8 cellular contexts compared by ENCODE assay signal in the genomic region with DNA sequence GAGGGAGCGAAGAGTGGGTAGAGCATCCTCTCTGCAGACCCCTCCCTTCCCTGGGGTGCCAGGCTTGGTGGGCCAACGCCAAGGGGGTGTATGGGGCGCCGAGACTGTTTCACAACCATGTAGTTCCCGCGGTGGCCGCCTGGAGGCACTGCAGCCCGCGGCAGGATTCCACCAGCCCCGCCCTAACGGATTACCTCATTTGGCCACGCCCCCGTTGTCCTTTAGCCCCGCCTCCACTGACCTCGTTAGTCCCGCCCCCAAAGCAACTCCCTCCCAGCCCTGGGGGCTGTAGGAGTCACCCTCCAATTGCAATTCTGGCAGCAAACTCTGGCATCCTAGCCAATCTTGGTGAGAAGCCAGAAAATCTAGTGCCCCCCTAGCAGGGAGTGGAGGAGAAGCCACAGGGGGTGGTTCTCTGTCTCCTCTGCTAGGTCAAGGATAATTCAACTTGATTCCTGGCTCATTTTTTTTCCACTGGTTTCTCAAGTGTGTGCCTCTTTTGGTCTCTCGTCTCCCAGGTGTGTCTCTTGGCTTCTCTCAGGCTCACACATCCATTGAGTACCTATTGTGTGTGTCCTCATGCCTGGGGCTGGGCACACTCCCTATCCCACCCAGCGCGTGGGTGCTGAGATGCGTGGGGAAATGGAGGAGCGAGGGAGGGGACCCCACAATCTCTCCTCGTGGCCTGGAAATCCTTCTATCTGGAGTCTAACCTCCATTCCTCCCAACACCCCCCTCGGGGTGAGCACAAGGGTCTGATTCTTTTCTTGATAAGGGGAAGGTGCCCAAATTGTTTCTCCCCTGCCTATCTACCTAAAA. TPM values are rescaled to one million over a fixed set of nuclear protein-coding genes. Genes with fewer than 3 reads are reported as not detected.
A peak's percentile ranks its signal among the peaks of the same experiment; 100 is the strongest.
DNase-seq lines count a peak whose midpoint lies in the region; ATAC-seq, FAIRE-seq and TF ChIP-seq lines count a peak whose summit lies in the region.

No MANE protein-coding gene starts in this region.

- no peak overlapping the region for H3K4me3 Mint-ChIP-seq in activated CD8-positive, alpha-beta T cell treated with anti-CD3 and anti-CD28 coated beads, Interleukin-2, amount 10 ng/mL, durations not matched to agents 7 days and 5 days

- DNase-seq in A172 (ENCODE audit: low spot score) (peak; percentile 60), GM12891 (ENCODE audit: insufficient read length, low spot score) (no peak), NCI-H69 (lab: John Stamatoyannopoulos, UW) (peak; percentile 72), medulla oblongata (ENCODE audit: extremely low spot score) (peak; percentile 85)
- peak; percentile 87 for DNase-seq in activated CD8-positive, alpha-beta T cell treated with anti-CD3 and anti-CD28 coated beads, Interleukin-2, amount 10 ng/mL, durations not matched to agents 7 days and 5 days
- peak; percentile 86 for DNase-seq in effector CD8-positive, alpha-beta T cell (lab: John Stamatoyannopoulos, UW)
- peak; percentile 84 for DNase-seq in stimulated activated CD8-positive, alpha-beta memory T cell treated with anti-CD3 and anti-CD28 coated beads, Interleukin-15, amount 100 ng/mL, for 24 hours (ENCODE audit: low read depth)

- no peaks in the 10 kb centered on the region for H3K9me3 Mint-ChIP-seq in activated CD8-positive, alpha-beta T cell treated with anti-CD3 and anti-CD28 coated beads, Interleukin-2, amount 10 ng/mL, durations not matched to agents 7 days and 5 days (ENCODE audit: insufficient read depth)

- H3K36me3 Mint-ChIP-seq in activated CD8-positive, alpha-beta T cell treated with anti-CD3 and anti-CD28 coated beads, Interleukin-2, amount 10 ng/mL, durations not matched to agents 7 days and 5 days (ENCODE audit: low read depth) = no peaks in the 10 kb centered on the region

- no peak overlapping the region for H3K27ac Mint-ChIP-seq in activated CD8-positive, alpha-beta T cell treated with anti-CD3 and anti-CD28 coated beads, Interleukin-2, amount 10 ng/mL, durations not matched to agents 7 days and 5 days

- CTCF ChIA-PET in activated CD8-positive, alpha-beta T cell treated with anti-CD3 and anti-CD28 coated beads, Interleukin-2, amount 10 ng/mL, durations not matched to agents 7 days and 5 days (lab: Charles Lee) = interaction anchor here (4.4 kb wide), 1 partner anchor 316 kb away, joined by 19 read pairs; no protein-coding TSS in a partner anchor

- peak; percentile 72 for ATAC-seq in activated CD8-positive, alpha-beta T cell treated with anti-CD3 and anti-CD28 coated beads, Interleukin-2, amount 10 ng/mL, durations not matched to agents 7 days and 5 days
- no peak for ATAC-seq in GM21723 (IDR thresholded peaks at IDR 0.05; ENCODE audit: unreplicated experiment)

- POLR2A ChIA-PET in activated CD8-positive, alpha-beta T cell treated with anti-CD3 and anti-CD28 coated beads, Interleukin-2, amount 10 ng/mL, durations not matched to agents 7 days and 5 days (lab: Charles Lee) = no interaction called here

- H3K27me3 Mint-ChIP-seq in activated CD8-positive, alpha-beta T cell treated with anti-CD3 and anti-CD28 coated beads, Interleukin-2, amount 10 ng/mL, durations not matched to agents 7 days and 5 days (ENCODE audit: low read depth) = peaks cover 41% of the 10 kb centered on the region

- FAIRE-seq in GM12891 (lab: Jason Lieb, UNC) = peak; percentile 96

- TF ChIP-seq POLR2A in GM12891 (IDR thresholded peaks at IDR 0.05; ENCODE audit: low read depth, low read length) = no peak

- peaks cover 27% of the 10 kb centered on the region for H3K4me1 Mint-ChIP-seq in activated CD8-positive, alpha-beta T cell treated with anti-CD3 and anti-CD28 coated beads, Interleukin-2, amount 10 ng/mL, durations not matched to agents 7 days and 5 days (ENCODE audit: low read depth)

TF ChIP-seq in GM12891, 5 proteins besides CTCF, POLR2A, EP300 and RAD21:
- TF ChIP-seq POLR2AphosphoS5 (IDR thresholded peaks at IDR 0.05; ENCODE audit: low read depth, low read length) = no peak
- no peak for TF ChIP-seq PAX5 (IDR thresholded peaks at IDR 0.05; ENCODE audit: insufficient read depth, low read length, severe bottlenecking)
- no peak for TF ChIP-seq SPI1 (IDR thresholded peaks at IDR 0.05; ENCODE audit: low read depth, low read length)
- no peak for TF ChIP-seq POU2F2 (IDR thresholded peaks at IDR 0.05; ENCODE audit: low read depth, low read length)
- no peak for TF ChIP-seq TAF1 (IDR thresholded peaks at IDR 0.05; ENCODE audit: low read depth, low read length)
TF ChIP-seq in GM12891: peak in this region for 0.

RNA-seq across cellular contexts. Expression of a gene that starts 2.0 kb away (rescaled TPM):
- total RNA-seq in A172 (2014; rRNA removed; shearing (Covaris generic)) = 0.77 and 2.2 TPM in 2 replicates
- 0.21 TPM for polyA plus RNA-seq in GM12891 (2012; ENCODE audit: low read depth, missing spikeins)
- total RNA-seq in activated CD8-positive, alpha-beta T cell treated with anti-CD3 and anti-CD28 coated beads, Interleukin-2, amount 10 ng/mL, durations not matched to agents 7 days and 5 days = 1 to 10 TPM; 9.2 to 9.9 TPM
